23 cellular contexts compared by ENCODE assay signal in the genomic region with DNA sequence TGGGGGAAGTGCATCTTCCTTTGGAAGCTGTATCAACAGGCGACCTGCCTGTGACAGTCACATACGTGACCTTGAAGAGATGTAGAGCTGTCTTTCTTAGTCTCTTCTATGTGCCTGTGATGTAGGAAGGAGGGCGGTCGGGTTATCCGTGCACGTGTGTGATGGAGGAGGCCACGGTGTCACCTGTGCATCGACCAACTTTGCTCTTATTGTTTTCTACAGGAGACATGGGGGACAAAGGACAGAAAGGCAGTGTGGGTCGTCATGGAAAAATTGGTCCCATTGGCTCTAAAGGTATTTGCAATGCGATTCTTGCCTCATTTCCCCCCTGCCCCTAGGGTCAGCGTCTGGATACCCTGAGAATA. TPM values are rescaled to one million over a fixed set of nuclear protein-coding genes. Genes with fewer than 3 reads are reported as not detected.
DNase-seq lines count a peak whose midpoint lies in the region; ATAC-seq and TF ChIP-seq lines count a peak whose summit lies in the region.
"Had no signal": no experiment of that assay in that cellular context is flagged by ENCODE, and none has a peak within 500 bp of the region (broad histone marks: within the 10 kb centered on the region; RNA-seq: fewer than 3 reads in every experiment).

No MANE protein-coding gene starts in this region.

- no peak for TF ChIP-seq POLR2A in vagina (IDR thresholded peaks at IDR 0.05)

- no peaks in the 10 kb centered on the region for H3K4me1 ChIP-seq in vagina
- H3K4me1 ChIP-seq: HAP-1 had no signal

- no peaks in the 10 kb centered on the region for H3K9me3 ChIP-seq in vagina
- H3K9me3 ChIP-seq: HAP-1 had no signal

- H3K4me1 Mint-ChIP-seq in activated CD8-positive, alpha-beta memory T cell treated with anti-CD3 and anti-CD28 coated beads, Interleukin-2, amount 10 ng/mL, durations not matched to agents 7 days and 5 days: no peaks in the 10 kb centered on the region

- H3K4me3 Mint-ChIP-seq in activated CD8-positive, alpha-beta memory T cell treated with anti-CD3 and anti-CD28 coated beads, Interleukin-2, amount 10 ng/mL, durations not matched to agents 7 days and 5 days: no peak overlapping the region
- H3K4me3 Mint-ChIP-seq: CD8-positive, alpha-beta T cell; IgD-negative memory B cell had no signal

- ATAC-seq in activated CD8-positive, alpha-beta memory T cell treated with anti-CD3 and anti-CD28 coated beads, Interleukin-2, amount 10 ng/mL, durations not matched to agents 7 days and 5 days: no peak
- ATAC-seq in HG03378 (IDR thresholded peaks at IDR 0.05; ENCODE audit: unreplicated experiment): no peak
- ATAC-seq: CD8-positive, alpha-beta T cell had no signal

- CTCF ChIA-PET in activated CD8-positive, alpha-beta memory T cell treated with anti-CD3 and anti-CD28 coated beads, Interleukin-2, amount 10 ng/mL, durations not matched to agents 7 days and 5 days (lab: Charles Lee): no interaction called here

- intact Hi-C loops in posterior vena cava (cut with DNase I): no loop called here
- intact Hi-C loops in vagina (cut with DNase I): no loop called here

- no peaks in the 10 kb centered on the region for H3K27me3 ChIP-seq in vagina

- no peak overlapping the region for H3K27ac ChIP-seq in vagina
- H3K27ac ChIP-seq: HL-60 had no signal

- no peak overlapping the region for H3K4me3 ChIP-seq in vagina
- H3K4me3 ChIP-seq: HAP-1 had no signal

- no peak for TF ChIP-seq CTCF in vagina (IDR thresholded peaks at IDR 0.05)

- DNase-seq in activated CD8-positive, alpha-beta memory T cell treated with anti-CD3 and anti-CD28 coated beads, Interleukin-2, amount 10 ng/mL, durations not matched to agents 7 days and 5 days: peak; percentile 36
- DNase-seq in activated CD8-positive, alpha-beta memory T cell treated with anti-CD3 and anti-CD28 coated beads, Interleukin-2, amount 50 U/mL, for 4 hours: no peak
- DNase-seq in islet precursor cell (peak; percentile 35), posterior vena cava (ENCODE audit: low spot score) (peak; percentile 37), vagina (ENCODE audit: extremely low spot score in 2 of 2) (peak; percentile 40 to 70), NCI-H1105 treated with DMSO at 0.1 percent for 48 hours (lab: John Stamatoyannopoulos, UW) (no peak), COR-L47 (lab: John Stamatoyannopoulos, UW) (no peak)
- DNase-seq: 8988T; DMS79; Kasumi-1; MM.1S; NCI-H1092 treated with DMSO at 0.1 percent for 48 hours; NCI-H1694; NCI-H2107; NCI-H526 treated with DMSO at 0.1 percent for 48 hours; NK-92 treated with Interleukin-12 subunit alpha and Interleukin-12 subunit beta, amount 100 ng/mL, for 24 hours; OCI-M1 had no signal

- H3K27ac Mint-ChIP-seq in activated CD8-positive, alpha-beta memory T cell treated with anti-CD3 and anti-CD28 coated beads, Interleukin-2, amount 10 ng/mL, durations not matched to agents 7 days and 5 days: no peak overlapping the region
- H3K27ac Mint-ChIP-seq: CD8-positive, alpha-beta T cell had no signal

- H3K36me3 Mint-ChIP-seq in activated CD8-positive, alpha-beta memory T cell treated with anti-CD3 and anti-CD28 coated beads, Interleukin-2, amount 10 ng/mL, durations not matched to agents 7 days and 5 days: no peaks in the 10 kb centered on the region
- H3K36me3 Mint-ChIP-seq: CD8-positive, alpha-beta T cell; IgD-negative memory B cell had no signal

- no peaks in the 10 kb centered on the region for H3K36me3 ChIP-seq in vagina
- H3K36me3 ChIP-seq: HAP-1 had no signal

- no peaks in the 10 kb centered on the region for H3K9me3 Mint-ChIP-seq in activated CD8-positive, alpha-beta memory T cell treated with anti-CD3 and anti-CD28 coated beads, Interleukin-2, amount 10 ng/mL, durations not matched to agents 7 days and 5 days (ENCODE audit: low read depth)
- H3K9me3 Mint-ChIP-seq: CD8-positive, alpha-beta T cell; IgD-negative memory B cell had no signal

- H3K27me3 Mint-ChIP-seq in activated CD8-positive, alpha-beta memory T cell treated with anti-CD3 and anti-CD28 coated beads, Interleukin-2, amount 10 ng/mL, durations not matched to agents 7 days and 5 days: no peaks in the 10 kb centered on the region

RNA-seq across cellular contexts. Expression of a gene that starts 20.7 kb away (rescaled TPM):
- total RNA-seq in activated CD8-positive, alpha-beta memory T cell treated with anti-CD3 and anti-CD28 coated beads, Interleukin-2, amount 10 ng/mL, durations not matched to agents 7 days and 5 days: not detected
- total RNA-seq in posterior vena cava (not detected), vagina (not detected)
- total RNA-seq: CD8-positive, alpha-beta T cell; RPMI7951 had no signal

RNA-seq across cellular contexts. Expression of a gene that starts 42.4 kb away (rescaled TPM):
- total RNA-seq in activated CD8-positive, alpha-beta memory T cell treated with anti-CD3 and anti-CD28 coated beads, Interleukin-2, amount 10 ng/mL, durations not matched to agents 7 days and 5 days: under 1 TPM; 0.23 to 0.32 TPM
- total RNA-seq in posterior vena cava: 1 to 10 TPM in 1 of 2 donors, under 1 TPM in 1; 0.71 to 3.8 TPM
- total RNA-seq in vagina: not detected
- total RNA-seq: CD8-positive, alpha-beta T cell had no signal

Comparison
In these comparisons a context has a peak if more than half of its experiments do, and no peak if none do; other contexts are left out.
1. DNase-seq: peak in activated CD8-positive, alpha-beta memory T cell treated with anti-CD3 and anti-CD28 coated beads, Interleukin-2, amount 10 ng/mL, durations not matched to agents 7 days and 5 days (single experiment), islet precursor cell (single experiment), posterior vena cava (single experiment) and vagina (2 of 2); none in activated CD8-positive, alpha-beta memory T cell treated with anti-CD3 and anti-CD28 coated beads, Interleukin-2, amount 50 U/mL, for 4 hours (single experiment), NCI-H1105 treated with DMSO at 0.1 percent for 48 hours (single experiment) and COR-L47 (single experiment).